9 cellular contexts compared by ENCODE assay signal in the genomic region with DNA sequence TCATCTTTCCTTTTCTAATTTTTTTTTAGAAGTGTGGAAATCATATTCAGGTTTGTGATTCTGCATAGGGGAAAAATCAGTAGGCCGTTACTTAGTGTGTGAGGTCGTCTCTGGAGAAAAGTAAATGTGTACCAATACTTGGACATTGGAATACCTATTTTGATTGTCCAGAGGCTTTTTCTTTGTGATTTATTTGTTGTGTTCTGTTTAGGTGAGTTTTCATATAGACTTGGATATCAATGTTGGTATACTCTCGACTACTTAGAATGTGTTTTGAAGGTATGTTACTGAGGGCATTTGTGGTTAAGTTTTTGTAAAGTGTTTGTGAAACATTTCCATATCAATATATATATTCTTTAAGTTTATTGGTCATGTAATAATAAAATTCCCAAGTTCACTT. TPM values are rescaled to one million over a fixed set of nuclear protein-coding genes. Genes with fewer than 3 reads are reported as not detected.
DNase-seq lines count a peak whose midpoint lies in the region; ATAC-seq and TF ChIP-seq lines count a peak whose summit lies in the region.
"Had no signal": no experiment of that assay in that cellular context is flagged by ENCODE, and none has a peak within 500 bp of the region (broad histone marks: within the 10 kb centered on the region; RNA-seq: fewer than 3 reads in every experiment).

No MANE protein-coding gene starts in this region.

- no peaks in the 10 kb centered on the region for H3K36me3 ChIP-seq in SK-N-MC (ENCODE audit: insufficient read depth, low read length)
- H3K36me3 ChIP-seq in body of pancreas (replicated peaks in 1 of 2; ENCODE audit: insufficient read depth in 1 of 2, low read depth in 2 of 2), result no peaks in the 10 kb centered on the region

- no peaks in the 10 kb centered on the region for H3K27me3 Mint-ChIP-seq in activated T-cell treated with anti-CD3 and anti-CD28 coated beads, Interleukin-2, amount 50 U/mL, for 24 hours

- H3K4me3 ChIP-seq in SK-N-MC, result peak overlapping the region; percentile 75
- H3K4me3 ChIP-seq in foreskin fibroblast (ENCODE audit: low read depth in 1 of 2, low read length in 2 of 2), result peak overlapping the region; percentile 76 to 89
- peak overlapping the region; percentile 84 for H3K4me3 ChIP-seq in skeletal muscle cell (ENCODE audit: low read depth, low read length)
- H3K4me3 ChIP-seq in body of pancreas, result no peak overlapping the region

- H3K4me1 Mint-ChIP-seq in activated T-cell treated with anti-CD3 and anti-CD28 coated beads, Interleukin-2, amount 50 U/mL, for 24 hours (ENCODE audit: low read depth), result peaks cover 56% of the 10 kb centered on the region

- H3K9ac ChIP-seq in SK-N-MC (ENCODE audit: insufficient read length), result peak overlapping the region; percentile 68

- H3K36me3 Mint-ChIP-seq in activated T-cell treated with anti-CD3 and anti-CD28 coated beads, Interleukin-2, amount 50 U/mL, for 24 hours (ENCODE audit: low read depth), result peaks cover 12% of the 10 kb centered on the region

- WGBS in body of pancreas, 2 donors, result 29 to 32% methylated on average over 3 of the region's 3 CpGs

- DNase-seq in activated T-cell treated with anti-CD3 and anti-CD28 coated beads, Interleukin-2, amount 50 U/mL, for 24 hours, result no peak
- DNase-seq in activated T-cell treated with anti-CD3 and anti-CD28 coated beads, Interleukin-2, amount 50 U/mL, for 1 hour, result no peak
- DNase-seq in SK-N-MC (ENCODE audit: low read depth, low spot score), result no peak
- DNase-seq in foreskin fibroblast, result no peak
- DNase-seq in skeletal muscle cell (ENCODE audit: low read depth), result no peak
- DNase-seq in COLO829 (ENCODE audit: low spot score), result no peak
- DNase-seq in HUDEP-2 (lab: John Stamatoyannopoulos, UW; ENCODE audit: unreplicated experiment in 76 of 76), result no peak
- no peak for DNase-seq in body of pancreas
- DNase-seq: NCI-H1436 had no signal

- no peak for TF ChIP-seq CTCF in foreskin fibroblast (IDR thresholded peaks at IDR 0.05; ENCODE audit: low read depth, low read length)
- TF ChIP-seq CTCF in body of pancreas (IDR thresholded peaks at IDR 0.05), result no peak

- no peak for TF ChIP-seq POLR2A in body of pancreas (IDR thresholded peaks at IDR 0.05)

- intact Hi-C loops in body of pancreas (cut with DNase I), result no loop called here

- H3K27ac ChIP-seq in SK-N-MC (no peak overlapping the region; the same call in 1 of the 2 replicates), body of pancreas (no peak overlapping the region)

- no peak overlapping the region for H3K27ac Mint-ChIP-seq in activated T-cell treated with anti-CD3 and anti-CD28 coated beads, Interleukin-2, amount 50 U/mL, for 24 hours

- H3K4me3 Mint-ChIP-seq in activated T-cell treated with anti-CD3 and anti-CD28 coated beads, Interleukin-2, amount 50 U/mL, for 24 hours, result peak overlapping the region; percentile 88

- no peaks in the 10 kb centered on the region for H3K9me3 ChIP-seq in SK-N-MC (ENCODE audit: low read depth, low read length)
- no peaks in the 10 kb centered on the region for H3K9me3 ChIP-seq in body of pancreas

- H3K27me3 ChIP-seq in body of pancreas, result no peaks in the 10 kb centered on the region

- H3K4me1 ChIP-seq in body of pancreas, result peaks cover 48% of the 10 kb centered on the region

- no peaks in the 10 kb centered on the region for H3K9me3 Mint-ChIP-seq in activated T-cell treated with anti-CD3 and anti-CD28 coated beads, Interleukin-2, amount 50 U/mL, for 24 hours

- ATAC-seq in body of pancreas, result no peak

RNA-seq across cellular contexts. Expression of gene CD2AP, which starts 2.3 kb away (rescaled TPM):
- 10 to 100 TPM; 28.5 to 31.0 TPM for total RNA-seq in body of pancreas

Comparison
In these comparisons a context has a peak if more than half of its experiments do, and no peak if none do; other contexts are left out.
1. H3K4me3 ChIP-seq: peak in SK-N-MC (single experiment), foreskin fibroblast (2 of 2) and skeletal muscle cell (single experiment); none in body of pancreas (0 of 2).